ENCODE assay signal across 10 cellular contexts in genomic region chr2:72340665-72341064, GRCh38.
"Had no signal": no experiment of that assay in that cellular context is flagged by ENCODE, and none has a peak within 500 bp of the region (broad histone marks: within the 10 kb centered on the region; RNA-seq: fewer than 3 reads in every experiment).

No MANE protein-coding gene starts in this region.

- ATAC-seq: left lobe of liver; naive thymus-derived CD8-positive, alpha-beta T cell; stimulated activated memory B cell treated with anti-CD40 and anti-IgM and Interleukin-4, amounts not matched to agents 10 μg/mL and 1 μg/mL and 100 μg/mL, for 72 hours had no signal

- H3K4me1 ChIP-seq: esophagus muscularis mucosa had no signal

- H3K4me3 ChIP-seq: coronary artery, esophagus muscularis mucosa had no signal

- H3K36me3 ChIP-seq: esophagus muscularis mucosa had no signal

- DNase-seq: activated naive CD4-positive, alpha-beta T cell; activated naive CD8-positive, alpha-beta T cell treated with anti-CD3 and anti-CD28 coated beads, Interleukin-2, amount 10 ng/mL, durations not matched to agents 7 days and 5 days; activated T-cell treated with anti-CD3 and anti-CD28 coated beads for 4 hours; islet precursor cell; naive thymus-derived CD8-positive, alpha-beta T cell; stimulated activated CD4-positive, alpha-beta T cell treated with anti-CD3 and anti-CD28 coated beads, Interleukin-2, amount 100 ng/mL, for 48 hours had no signal

- H3K27me3 ChIP-seq: esophagus muscularis mucosa had no signal

- H3K27ac ChIP-seq: coronary artery, esophagus muscularis mucosa had no signal
